Comparison of ENCODE assay signal across 1 cellular context in the genomic region with DNA sequence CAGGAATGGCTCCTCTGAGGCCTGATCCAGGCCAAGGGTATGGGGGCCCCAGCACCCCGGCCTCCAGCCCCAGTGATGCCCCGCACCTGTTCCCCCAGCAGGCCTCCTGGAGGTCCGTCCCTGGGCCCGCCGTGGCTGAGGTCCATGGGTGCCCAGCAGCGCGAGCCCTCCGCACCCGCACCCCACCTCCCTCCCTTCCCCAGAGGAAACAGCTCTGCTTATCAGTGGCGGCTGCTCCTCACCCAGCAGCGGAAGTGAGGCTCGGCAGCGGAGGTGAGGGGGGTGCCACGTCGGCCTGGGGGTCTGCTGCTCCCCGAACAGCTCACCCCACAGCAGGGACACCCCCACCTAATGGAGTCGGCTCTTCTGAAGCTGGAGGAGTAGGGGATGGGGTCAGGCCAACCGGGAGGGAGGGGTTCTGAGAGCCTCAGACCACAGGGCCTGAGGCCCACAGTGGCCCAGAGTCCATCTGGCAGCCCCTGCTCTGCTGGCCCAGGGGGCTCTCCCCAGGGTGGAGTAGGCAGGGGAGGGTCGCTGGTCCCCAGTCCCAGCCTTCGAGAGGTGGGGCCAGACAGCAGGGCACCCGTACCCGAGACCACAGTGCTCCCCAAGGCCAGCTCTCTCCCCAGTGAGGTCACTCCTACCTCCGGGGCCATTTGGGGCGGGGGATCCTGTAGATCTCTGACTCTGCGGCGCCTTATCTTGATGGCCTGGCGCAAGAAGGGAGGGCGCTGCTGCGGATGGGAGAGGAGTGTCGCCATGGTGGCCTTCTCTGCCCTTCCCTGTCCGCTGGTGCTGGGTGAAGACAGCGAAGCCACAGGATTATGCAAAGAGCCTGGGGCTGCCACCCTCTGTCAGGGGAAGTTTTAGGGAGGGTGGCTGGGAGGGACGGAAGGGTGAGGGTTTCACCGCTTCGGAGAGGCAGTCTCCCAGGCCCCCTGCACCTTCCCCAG.
A peak's percentile ranks its signal among the peaks of the same experiment; 100 is the strongest.
TF ChIP-seq lines count a peak whose summit lies in the region.

UNC13D (minus strand) TSS at position 828 of the 953 bp plus-strand sequence; CDS start at position 761, 67 bp downstream.

TF ChIP-seq in HepG2, 621 proteins besides CTCF, POLR2A, EP300 and RAD21 (continued from another document and continues in another):
- TF ChIP-seq, protein P1, sequence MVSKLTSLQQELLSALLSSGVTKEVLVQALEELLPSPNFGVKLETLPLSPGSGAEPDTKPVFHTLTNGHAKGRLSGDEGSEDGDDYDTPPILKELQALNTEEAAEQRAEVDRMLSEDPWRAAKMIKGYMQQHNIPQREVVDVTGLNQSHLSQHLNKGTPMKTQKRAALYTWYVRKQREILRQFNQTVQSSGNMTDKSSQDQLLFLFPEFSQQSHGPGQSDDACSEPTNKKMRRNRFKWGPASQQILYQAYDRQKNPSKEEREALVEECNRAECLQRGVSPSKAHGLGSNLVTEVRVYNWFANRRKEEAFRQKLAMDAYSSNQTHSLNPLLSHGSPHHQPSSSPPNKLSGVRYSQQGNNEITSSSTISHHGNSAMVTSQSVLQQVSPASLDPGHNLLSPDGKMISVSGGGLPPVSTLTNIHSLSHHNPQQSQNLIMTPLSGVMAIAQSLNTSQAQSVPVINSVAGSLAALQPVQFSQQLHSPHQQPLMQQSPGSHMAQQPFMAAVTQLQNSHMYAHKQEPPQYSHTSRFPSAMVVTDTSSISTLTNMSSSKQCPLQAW (CRISPR knock-in tag; IDR thresholded peaks at IDR 0.05), result peak; percentile 33; the same call in 1 of the 2 replicates
- TF ChIP-seq ZBTB7A (CRISPR knock-in tag; IDR thresholded peaks at IDR 0.05) (peak; percentile 87; the same call in 1 of the 2 replicates), ZNF503 (CRISPR knock-in tag; IDR thresholded peaks at IDR 0.05) (0 out of 2 replicates have a peak, but pooled peaks have one; percentile 4), TP53 (CRISPR knock-in tag; conservative IDR thresholded peaks at IDR 0.05) (no peak), SATB2 (CRISPR knock-in tag; IDR thresholded peaks at IDR 0.05) (no peak), RBFOX2 (IDR thresholded peaks at IDR 0.05; ENCODE audit: low read depth, low read length) (peak; percentile 76), ZBTB49 (CRISPR knock-in tag; IDR thresholded peaks at IDR 0.05; ENCODE audit: borderline replicate concordance) (no peak), TCF7 (IDR thresholded peaks at IDR 0.05; ENCODE audit: low read depth) (peak; percentile 10; the same call in 1 of the 2 replicates), ZNF850 (CRISPR knock-in tag; conservative IDR thresholded peaks at IDR 0.05) (no peak), MTA1 (CRISPR knock-in tag; IDR thresholded peaks at IDR 0.05; ENCODE audit: borderline replicate concordance) (peak; percentile 66; the same call in 1 of the 2 replicates), HIVEP1 (CRISPR knock-in tag; IDR thresholded peaks at IDR 0.05) (peak; percentile 13; the same call in 1 of the 2 replicates), STAT5B (CRISPR knock-in tag; IDR thresholded peaks at IDR 0.05) (no peak), ARNT2 (CRISPR knock-in tag; IDR thresholded peaks at IDR 0.05; ENCODE audit: low read depth) (0 out of 2 replicates have a peak, but pooled peaks have one; percentile 50), ZNF556 (CRISPR knock-in tag; IDR thresholded peaks at IDR 0.05; ENCODE audit: borderline replicate concordance) (0 out of 2 replicates have a peak, but pooled peaks have one; percentile 11), NCOA1 (CRISPR knock-in tag; IDR thresholded peaks at IDR 0.05) (no peak), ZNF883 (CRISPR knock-in tag; IDR thresholded peaks at IDR 0.05; ENCODE audit: not compliant biosample characterization) (no peak), EEA1 (CRISPR knock-in tag; IDR thresholded peaks at IDR 0.05; ENCODE audit: borderline replicate concordance) (peak; percentile 17; the same call in 1 of the 2 replicates), PAWR (CRISPR knock-in tag; IDR thresholded peaks at IDR 0.05; ENCODE audit: borderline replicate concordance) (no peak), NFE2L1 (CRISPR knock-in tag; IDR thresholded peaks at IDR 0.05; ENCODE audit: borderline replicate concordance) (peak; percentile 46; the same call in 1 of the 2 replicates), XRCC5 (optimal IDR thresholded peaks at IDR 0.05; ENCODE audit: low read length) (no peak), FOSL1 (CRISPR knock-in tag; IDR thresholded peaks at IDR 0.05; ENCODE audit: borderline replicate concordance) (no peak), GZF1 (CRISPR knock-in tag; IDR thresholded peaks at IDR 0.05) (0 out of 2 replicates have a peak, but pooled peaks have one; percentile 6), ZNF431 (CRISPR knock-in tag; IDR thresholded peaks at IDR 0.05; ENCODE audit: borderline replicate concordance, low read depth) (peak; percentile 42; the same call in 1 of the 2 replicates), FOXO1 (CRISPR knock-in tag; IDR thresholded peaks at IDR 0.05) (peak; percentile 33; the same call in 1 of the 2 replicates), SMC3 (IDR thresholded peaks at IDR 0.05; ENCODE audit: low read length) (no peak), ZNF577 (CRISPR knock-in tag; IDR thresholded peaks at IDR 0.05; ENCODE audit: borderline replicate concordance, low read depth) (0 out of 2 replicates have a peak, but pooled peaks have one; percentile 36), PLRG1 (conservative IDR thresholded peaks at IDR 0.05) (no peak), ZNF24 (IDR thresholded peaks at IDR 0.05) (no peak), KDM2A (CRISPR knock-in tag; IDR thresholded peaks at IDR 0.05; ENCODE audit: borderline replicate concordance, low read depth) (peak; percentile 29; the same call in 1 of the 2 replicates), MAZ (IDR thresholded peaks at IDR 0.05; ENCODE audit: borderline replicate concordance, low read depth, low read length) (peak; percentile 27), MAZ (CRISPR knock-in tag; IDR thresholded peaks at IDR 0.05; ENCODE audit: low read depth) (peak; percentile 58), MYNN (CRISPR knock-in tag; IDR thresholded peaks at IDR 0.05; ENCODE audit: low read depth) (no peak), ARHGAP35 (CRISPR knock-in tag; IDR thresholded peaks at IDR 0.05; ENCODE audit: borderline replicate concordance) (peak; percentile 20; the same call in 1 of the 2 replicates), CC2D1A (CRISPR knock-in tag; IDR thresholded peaks at IDR 0.05) (0 out of 2 replicates have a peak, but pooled peaks have one; percentile 45), MIER2 (CRISPR knock-in tag; IDR thresholded peaks at IDR 0.05) (no peak)
- TF ChIP-seq, protein P2, sequence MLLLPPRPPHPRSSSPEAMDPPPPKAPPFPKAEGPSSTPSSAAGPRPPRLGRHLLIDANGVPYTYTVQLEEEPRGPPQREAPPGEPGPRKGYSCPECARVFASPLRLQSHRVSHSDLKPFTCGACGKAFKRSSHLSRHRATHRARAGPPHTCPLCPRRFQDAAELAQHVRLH (CRISPR knock-in tag; IDR thresholded peaks at IDR 0.05; ENCODE audit: borderline replicate concordance, low read depth), result peak; percentile 18; the same call in 1 of the 2 replicates
- TF ChIP-seq, protein P3, sequence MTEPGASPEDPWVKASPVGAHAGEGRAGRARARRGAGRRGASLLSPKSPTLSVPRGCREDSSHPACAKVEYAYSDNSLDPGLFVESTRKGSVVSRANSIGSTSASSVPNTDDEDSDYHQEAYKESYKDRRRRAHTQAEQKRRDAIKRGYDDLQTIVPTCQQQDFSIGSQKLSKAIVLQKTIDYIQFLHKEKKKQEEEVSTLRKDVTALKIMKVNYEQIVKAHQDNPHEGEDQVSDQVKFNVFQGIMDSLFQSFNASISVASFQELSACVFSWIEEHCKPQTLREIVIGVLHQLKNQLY (CRISPR knock-in tag; IDR thresholded peaks at IDR 0.05), result no peak
- TF ChIP-seq, protein P4, sequence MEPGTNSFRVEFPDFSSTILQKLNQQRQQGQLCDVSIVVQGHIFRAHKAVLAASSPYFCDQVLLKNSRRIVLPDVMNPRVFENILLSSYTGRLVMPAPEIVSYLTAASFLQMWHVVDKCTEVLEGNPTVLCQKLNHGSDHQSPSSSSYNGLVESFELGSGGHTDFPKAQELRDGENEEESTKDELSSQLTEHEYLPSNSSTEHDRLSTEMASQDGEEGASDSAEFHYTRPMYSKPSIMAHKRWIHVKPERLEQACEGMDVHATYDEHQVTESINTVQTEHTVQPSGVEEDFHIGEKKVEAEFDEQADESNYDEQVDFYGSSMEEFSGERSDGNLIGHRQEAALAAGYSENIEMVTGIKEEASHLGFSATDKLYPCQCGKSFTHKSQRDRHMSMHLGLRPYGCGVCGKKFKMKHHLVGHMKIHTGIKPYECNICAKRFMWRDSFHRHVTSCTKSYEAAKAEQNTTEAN (CRISPR knock-in tag; conservative IDR thresholded peaks at IDR 0.05), result no peak
- TF ChIP-seq, protein P5, sequence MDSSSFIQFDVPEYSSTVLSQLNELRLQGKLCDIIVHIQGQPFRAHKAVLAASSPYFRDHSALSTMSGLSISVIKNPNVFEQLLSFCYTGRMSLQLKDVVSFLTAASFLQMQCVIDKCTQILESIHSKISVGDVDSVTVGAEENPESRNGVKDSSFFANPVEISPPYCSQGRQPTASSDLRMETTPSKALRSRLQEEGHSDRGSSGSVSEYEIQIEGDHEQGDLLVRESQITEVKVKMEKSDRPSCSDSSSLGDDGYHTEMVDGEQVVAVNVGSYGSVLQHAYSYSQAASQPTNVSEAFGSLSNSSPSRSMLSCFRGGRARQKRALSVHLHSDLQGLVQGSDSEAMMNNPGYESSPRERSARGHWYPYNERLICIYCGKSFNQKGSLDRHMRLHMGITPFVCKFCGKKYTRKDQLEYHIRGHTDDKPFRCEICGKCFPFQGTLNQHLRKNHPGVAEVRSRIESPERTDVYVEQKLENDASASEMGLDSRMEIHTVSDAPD (CRISPR knock-in tag; IDR thresholded peaks at IDR 0.05), result no peak
- TF ChIP-seq, protein P6, sequence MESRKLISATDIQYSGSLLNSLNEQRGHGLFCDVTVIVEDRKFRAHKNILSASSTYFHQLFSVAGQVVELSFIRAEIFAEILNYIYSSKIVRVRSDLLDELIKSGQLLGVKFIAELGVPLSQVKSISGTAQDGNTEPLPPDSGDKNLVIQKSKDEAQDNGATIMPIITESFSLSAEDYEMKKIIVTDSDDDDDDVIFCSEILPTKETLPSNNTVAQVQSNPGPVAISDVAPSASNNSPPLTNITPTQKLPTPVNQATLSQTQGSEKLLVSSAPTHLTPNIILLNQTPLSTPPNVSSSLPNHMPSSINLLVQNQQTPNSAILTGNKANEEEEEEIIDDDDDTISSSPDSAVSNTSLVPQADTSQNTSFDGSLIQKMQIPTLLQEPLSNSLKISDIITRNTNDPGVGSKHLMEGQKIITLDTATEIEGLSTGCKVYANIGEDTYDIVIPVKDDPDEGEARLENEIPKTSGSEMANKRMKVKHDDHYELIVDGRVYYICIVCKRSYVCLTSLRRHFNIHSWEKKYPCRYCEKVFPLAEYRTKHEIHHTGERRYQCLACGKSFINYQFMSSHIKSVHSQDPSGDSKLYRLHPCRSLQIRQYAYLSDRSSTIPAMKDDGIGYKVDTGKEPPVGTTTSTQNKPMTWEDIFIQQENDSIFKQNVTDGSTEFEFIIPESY (CRISPR knock-in tag; IDR thresholded peaks at IDR 0.05), result peak; percentile 88
- TF ChIP-seq, protein P7, sequence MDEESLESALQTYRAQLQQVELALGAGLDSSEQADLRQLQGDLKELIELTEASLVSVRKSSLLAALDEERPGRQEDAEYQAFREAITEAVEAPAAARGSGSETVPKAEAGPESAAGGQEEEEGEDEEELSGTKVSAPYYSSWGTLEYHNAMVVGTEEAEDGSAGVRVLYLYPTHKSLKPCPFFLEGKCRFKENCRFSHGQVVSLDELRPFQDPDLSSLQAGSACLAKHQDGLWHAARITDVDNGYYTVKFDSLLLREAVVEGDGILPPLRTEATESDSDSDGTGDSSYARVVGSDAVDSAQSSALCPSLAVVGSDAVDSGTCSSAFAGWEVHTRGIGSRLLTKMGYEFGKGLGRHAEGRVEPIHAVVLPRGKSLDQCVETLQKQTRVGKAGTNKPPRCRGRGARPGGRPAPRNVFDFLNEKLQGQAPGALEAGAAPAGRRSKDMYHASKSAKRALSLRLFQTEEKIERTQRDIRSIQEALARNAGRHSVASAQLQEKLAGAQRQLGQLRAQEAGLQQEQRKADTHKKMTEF (CRISPR knock-in tag; IDR thresholded peaks at IDR 0.05), result peak; percentile 69
- TF ChIP-seq, protein P8, sequence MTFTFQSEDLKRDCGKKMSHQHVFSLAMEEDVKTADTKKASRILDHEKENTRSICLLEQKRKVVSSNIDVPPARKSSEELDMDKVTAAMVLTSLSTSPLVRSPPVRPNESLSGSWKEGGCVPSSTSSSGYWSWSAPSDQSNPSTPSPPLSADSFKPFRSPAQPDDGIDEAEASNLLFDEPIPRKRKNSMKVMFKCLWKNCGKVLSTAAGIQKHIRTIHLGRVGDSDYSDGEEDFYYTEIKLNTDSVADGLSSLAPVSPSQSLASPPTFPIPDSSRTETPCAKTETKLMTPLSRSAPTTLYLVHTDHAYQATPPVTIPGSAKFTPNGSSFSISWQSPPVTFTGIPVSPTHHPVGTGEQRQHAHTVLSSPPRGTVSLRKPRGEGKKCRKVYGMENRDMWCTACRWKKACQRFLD (CRISPR knock-in tag; IDR thresholded peaks at IDR 0.05; ENCODE audit: borderline replicate concordance), result 0 out of 2 replicates have a peak, but pooled peaks have one; percentile 18
